Comparison of ENCODE assay signal across 8 cellular contexts in the genomic region with DNA sequence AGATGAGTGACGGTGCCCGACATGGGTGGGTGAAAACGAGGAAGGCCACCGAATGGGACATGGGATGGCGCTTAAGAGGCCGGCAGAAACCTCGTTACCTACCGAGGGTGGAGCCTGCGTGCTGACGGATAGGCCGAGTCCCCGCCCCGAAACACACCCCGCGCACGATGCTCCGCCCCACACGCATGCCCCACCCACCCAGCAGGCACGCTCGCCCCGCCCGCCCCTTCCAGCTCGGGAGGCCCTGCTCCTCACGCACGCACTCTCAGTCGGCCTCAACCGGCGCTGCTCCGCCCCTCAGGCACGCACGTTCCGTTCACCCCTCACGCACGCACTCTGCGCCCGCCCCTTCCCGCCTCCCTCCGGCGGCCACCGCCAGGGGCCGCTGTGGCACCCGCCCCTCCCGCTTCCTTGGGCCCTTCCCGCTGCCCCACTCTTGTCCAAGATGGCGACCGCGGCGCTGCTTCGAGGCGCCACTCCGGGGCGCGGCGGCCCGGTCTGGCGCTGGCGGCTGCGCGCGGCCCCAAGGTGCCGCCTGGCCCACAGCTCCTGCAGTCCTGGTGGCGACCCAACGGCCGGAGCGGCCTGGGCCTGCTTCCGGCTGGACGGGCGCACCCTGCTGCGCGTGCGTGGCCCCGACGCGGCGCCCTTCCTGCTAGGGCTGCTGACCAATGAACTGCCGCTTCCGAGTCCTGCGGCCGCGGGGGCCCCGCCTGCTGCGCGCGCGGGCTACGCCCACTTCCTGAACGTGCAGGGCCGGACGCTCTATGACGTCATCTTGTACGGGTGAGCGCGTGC. TPM values are rescaled to one million over a fixed set of nuclear protein-coding genes. Genes with fewer than 3 reads are reported as not detected.
DNase-seq lines count a peak whose midpoint lies in the region; ATAC-seq and TF ChIP-seq lines count a peak whose summit lies in the region.

A gene (plus strand): TSS at position 433 of the 798 bp plus-strand sequence. CDS start 13 bp downstream, at position 446.

- no peaks in the 10 kb centered on the region for H3K9me3 Mint-ChIP-seq in T-helper 1 cell treated with Interleukin-12 subunit alpha and Interleukin-12 subunit beta and Interleukin-4 antibody, amounts not matched to agents 30 μg/mL and 1 μg/mL, for 36 hours

- peak within 1 kb of the TSS; percentile 97 for H3K27ac Mint-ChIP-seq in T-helper 1 cell treated with Interleukin-12 subunit alpha and Interleukin-12 subunit beta and Interleukin-4 antibody, amounts not matched to agents 30 μg/mL and 1 μg/mL, for 36 hours

- TF ChIP-seq CTCF in GM13977 (IDR thresholded peaks at IDR 0.05; ENCODE audit: extremely low read depth, insufficient read depth, missing control alignments) (peak; percentile 93), right atrium auricular region (IDR thresholded peaks at IDR 0.05) (peak; percentile 91 to 93), vagina (IDR thresholded peaks at IDR 0.05) (peak; percentile 65 to 90 (median 86))

- H3K27me3 Mint-ChIP-seq in T-helper 1 cell treated with Interleukin-12 subunit alpha and Interleukin-12 subunit beta and Interleukin-4 antibody, amounts not matched to agents 30 μg/mL and 1 μg/mL, for 36 hours (ENCODE audit: low read depth) = no peaks in the 10 kb centered on the region

- H3K9me3 ChIP-seq in right atrium auricular region (no peaks in the 10 kb centered on the region), vagina (no peaks in the 10 kb centered on the region)

- ATAC-seq in HG02884 (IDR thresholded peaks at IDR 0.05; ENCODE audit: unreplicated experiment) = peak; percentile 79

- no peaks in the 10 kb centered on the region for H3K36me3 Mint-ChIP-seq in T-helper 1 cell treated with Interleukin-12 subunit alpha and Interleukin-12 subunit beta and Interleukin-4 antibody, amounts not matched to agents 30 μg/mL and 1 μg/mL, for 36 hours (ENCODE audit: low read depth)

- peak within 1 kb of the TSS; percentile 93 for H3K4me3 Mint-ChIP-seq in T-helper 1 cell treated with Interleukin-12 subunit alpha and Interleukin-12 subunit beta and Interleukin-4 antibody, amounts not matched to agents 30 μg/mL and 1 μg/mL, for 36 hours

- H3K36me3 ChIP-seq in right atrium auricular region = no peaks in the 10 kb centered on the region
- no peaks in the 10 kb centered on the region for H3K36me3 ChIP-seq in vagina

- TF ChIP-seq POLR2A in vagina (IDR thresholded peaks at IDR 0.05) = peak in 1 of 2 donors; percentile 86

- H3K27me3 ChIP-seq in right atrium auricular region = no peaks in the 10 kb centered on the region
- H3K27me3 ChIP-seq in vagina = no peaks in the 10 kb centered on the region

- intact Hi-C loops in vagina (cut with DNase I) = loop anchor here (2.0 to 10.0 kb wide), 3 partner anchors 25 to 1342 kb away; a partner anchor contains a TSS

- H3K27ac ChIP-seq in right atrium auricular region (peak within 1 kb of the TSS; percentile 95 to 100), vagina (peak within 1 kb of the TSS; percentile 99)

- H3K4me1 ChIP-seq in right atrium auricular region = peaks cover 3 to 49% of the 10 kb centered on the region in 2 donors
- H3K4me1 ChIP-seq in vagina = peaks cover 50% of the 10 kb centered on the region

- H3K4me3 ChIP-seq in right atrium auricular region (peak within 1 kb of the TSS; percentile 61 to 70), vagina (peak within 1 kb of the TSS; percentile 77 to 78)

- peak; percentile 99 for DNase-seq in GM13977 (ENCODE audit: low spot score)
- DNase-seq in NCI-H146 treated with DMSO at 0.1 percent for 48 hours (lab: John Stamatoyannopoulos, UW; ENCODE audit: unreplicated experiment) = peak; percentile 93
- DNase-seq in amygdala (lab: John Stamatoyannopoulos, UW) = peak; percentile 85 to 100 (median 98)
- peak; percentile 99 for DNase-seq in right atrium auricular region (ENCODE audit: low spot score)
- DNase-seq in pulmonary artery endothelial cell (ENCODE audit: low read depth, low spot score) = peak; percentile 94
- DNase-seq in vagina (ENCODE audit: extremely low spot score in 2 of 2) = peak in 1 of 2 donors; percentile 100

- H3K4me1 Mint-ChIP-seq in T-helper 1 cell treated with Interleukin-12 subunit alpha and Interleukin-12 subunit beta and Interleukin-4 antibody, amounts not matched to agents 30 μg/mL and 1 μg/mL, for 36 hours (ENCODE audit: low read depth) = peaks cover 23% of the 10 kb centered on the region

- in situ Hi-C loops in GM13977 (cut with MboI; ENCODE audit: low pct_unique_long_range_greater_than_20kb, low sequenced_read_pairs, unreplicated experiment) = no loop called here

RNA-seq across cellular contexts. Expression of the gene that starts here (rescaled TPM):
- total RNA-seq in right atrium auricular region = 1 to 10 TPM; 6.7 to 7.1 TPM
- 6.5 and 6.9 TPM in 2 replicates for total RNA-seq in pulmonary artery endothelial cell
- total RNA-seq in vagina = 3.4 TPM
